ENCODE assay signal across 14 cellular contexts in the genomic region with DNA sequence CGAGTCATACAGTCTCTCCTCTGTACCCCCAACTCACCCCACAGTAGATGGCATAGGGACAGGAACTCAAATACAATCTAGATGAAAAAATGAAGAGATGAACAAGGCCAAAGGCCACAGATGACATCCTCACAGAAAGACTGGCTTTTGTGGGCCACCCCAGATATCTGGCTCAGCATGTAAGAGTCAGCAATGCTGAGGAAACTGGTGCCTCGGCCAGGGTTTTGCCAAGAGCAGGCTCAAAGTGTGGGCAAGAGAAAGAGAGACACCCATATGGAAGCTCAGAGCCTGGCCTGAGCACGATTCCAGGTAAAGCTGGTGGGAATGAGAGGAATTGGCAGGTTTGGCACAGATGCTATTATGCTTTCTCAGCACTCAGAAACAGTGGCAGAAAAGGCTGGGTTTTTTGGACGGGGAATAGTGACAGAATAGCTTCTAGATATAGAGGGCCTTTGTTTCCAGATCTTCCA.
DNase-seq lines count a peak whose midpoint lies in the region; ATAC-seq and TF ChIP-seq lines count a peak whose summit lies in the region.
"Had no signal": no experiment of that assay in that cellular context is flagged by ENCODE, and none has a peak within 500 bp of the region (broad histone marks: within the 10 kb centered on the region; RNA-seq: fewer than 3 reads in every experiment).

No MANE protein-coding gene starts in this region.

- H3K4me3 Mint-ChIP-seq in MCF 10A (ENCODE audit: unreplicated experiment) (no peak overlapping the region), naive B cell (peak overlapping the region in 5 of 8 donors; percentile 34 to 91 (median 72))
- H3K4me3 Mint-ChIP-seq: nephron progenitor cell had no signal

- H3K9me3 Mint-ChIP-seq in MCF 10A (ENCODE audit: unreplicated experiment) (no peaks in the 10 kb centered on the region), naive B cell (peaks cover 0 to 11% (median 4%) of the 10 kb centered on the region in 7 donors)

- intact Hi-C loops in MCF 10A (cut with micrococcal nuclease) (no loop called here), mucosa of descending colon (cut with DNase I, micrococcal nuclease) (no loop called here)

- peak overlapping the region; percentile 82 for H3K27ac Mint-ChIP-seq in MCF 10A (ENCODE audit: low read depth, unreplicated experiment)
- peak overlapping the region; percentile 20 to 97 (median 88) for H3K27ac Mint-ChIP-seq in naive B cell
- H3K27ac Mint-ChIP-seq: nephron progenitor cell had no signal

- H3K27me3 Mint-ChIP-seq in MCF 10A (ENCODE audit: insufficient read depth, unreplicated experiment) (no peaks in the 10 kb centered on the region), naive B cell (no peaks in the 10 kb centered on the region)

- POLR2A ChIA-PET in MCF 10A (lab: Yijun Ruan, JAX), result interaction anchor here (1.0 to 2.3 kb wide), 9 partner anchors 10 to 247 kb away, joined by 3 to 11 read pairs (median 5); no protein-coding TSS in a partner anchor

- H3K9me3 ChIP-seq in mucosa of descending colon, result no peaks in the 10 kb centered on the region
- H3K9me3 ChIP-seq: BE2C had no signal

- CTCF ChIA-PET in MCF 10A (lab: Yijun Ruan, JAX), result interaction anchor here (1.0 to 1.5 kb wide), 3 partner anchors 13 to 264 kb away, joined by 3 to 6 read pairs (median 3); no protein-coding TSS in a partner anchor

- peaks cover 6% of the 10 kb centered on the region for H3K36me3 Mint-ChIP-seq in MCF 10A (ENCODE audit: insufficient read depth, unreplicated experiment)
- no peaks in the 10 kb centered on the region for H3K36me3 Mint-ChIP-seq in naive B cell

- no TSS peak for BruUV-seq in MCF 10A (replicated peaks; lab: Mats Ljungman, UMichigan)

- H3K4me1 ChIP-seq in mucosa of descending colon (ENCODE audit: low read depth), result no peaks in the 10 kb centered on the region
- H3K4me1 ChIP-seq: BE2C had no signal

- TF ChIP-seq CTCF in MCF 10A (IDR thresholded peaks at IDR 0.05; ENCODE audit: unreplicated experiment), result no peak
- TF ChIP-seq CTCF in mucosa of descending colon (IDR thresholded peaks at IDR 0.05), result no peak

- H3K4me3 ChIP-seq in mucosa of descending colon, result no peak overlapping the region
- H3K4me3 ChIP-seq: GM23248 had no signal

- peak; percentile 19 for DNase-seq in stimulated activated CD4-positive, alpha-beta T cell treated with anti-CD3 and anti-CD28 coated beads, Interleukin-1b, Interleukin-23, amount 100 ng/mL, for 48 hours
- no peak for DNase-seq in stimulated activated CD4-positive, alpha-beta T cell treated with anti-CD3 and anti-CD28 coated beads, Interleukin-4, amount 100 ng/mL, for 4 hours
- DNase-seq in MCF 10A (ENCODE audit: unreplicated experiment) (no peak), naive B cell (no peak), NCI-H510A (lab: John Stamatoyannopoulos, UW) (no peak), mucosa of descending colon (no peak), NCI-H446 treated with DMSO at 0.1 percent for 48 hours (lab: John Stamatoyannopoulos, UW) (no peak)
- DNase-seq: BE2C; NCI-H2029 treated with DMSO at 0.1 percent for 48 hours; nephron progenitor cell; stimulated activated CD4-positive, alpha-beta T cell treated with anti-CD3 and anti-CD28 coated beads, Interleukin-12 subunit alpha, Interleukin-12 subunit beta, amount 100 ng/mL, for 4 hours had no signal

- no peak for ATAC-seq in naive B cell (ENCODE audit: low read depth in 2 of 2)
- ATAC-seq in mucosa of descending colon, result no peak
- ATAC-seq in GM18861 (IDR thresholded peaks at IDR 0.05; ENCODE audit: unreplicated experiment), result no peak
- ATAC-seq: Panc1 had no signal

- peaks cover 20% of the 10 kb centered on the region for H3K4me1 Mint-ChIP-seq in MCF 10A (ENCODE audit: insufficient read depth, unreplicated experiment)
- H3K4me1 Mint-ChIP-seq in naive B cell, result peaks cover 54 to 69% (median 56%) of the 10 kb centered on the region in 3 donors
- H3K4me1 Mint-ChIP-seq: nephron progenitor cell had no signal

- H3K36me3 ChIP-seq in mucosa of descending colon (ENCODE audit: low read depth), result no peaks in the 10 kb centered on the region
- H3K36me3 ChIP-seq: BE2C had no signal
